Comparison of ENCODE assay signal across 9 cellular contexts in the genomic region with DNA sequence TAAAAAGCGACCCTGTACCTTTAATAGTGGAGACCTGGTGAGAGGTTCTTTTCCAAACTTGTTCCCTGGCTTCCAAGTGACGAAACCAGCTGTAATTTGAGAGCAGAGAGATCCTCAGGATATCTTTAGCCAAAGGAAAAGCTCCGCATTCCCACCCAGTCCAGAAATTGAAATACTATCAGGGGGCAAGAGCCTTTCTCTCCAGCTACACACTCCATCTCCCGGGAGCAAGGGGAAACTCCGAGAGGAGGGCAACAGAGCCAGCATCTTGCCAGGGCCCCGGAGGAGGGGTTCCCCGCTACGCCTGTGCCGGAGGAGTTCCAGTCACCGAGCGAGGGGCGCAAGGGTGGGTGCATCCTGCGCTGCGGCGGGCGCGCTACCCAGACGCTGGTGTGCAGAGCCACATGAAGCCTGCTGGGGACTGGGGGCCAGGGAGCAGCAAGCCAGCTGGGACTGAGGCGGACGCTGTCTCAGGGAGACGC. TPM values are rescaled to one million over a fixed set of nuclear protein-coding genes. Genes with fewer than 3 reads are reported as not detected.
DNase-seq lines count a peak whose midpoint lies in the region; ATAC-seq and TF ChIP-seq lines count a peak whose summit lies in the region.
"Had no signal": no experiment of that assay in that cellular context is flagged by ENCODE, and none has a peak within 500 bp of the region (broad histone marks: within the 10 kb centered on the region; RNA-seq: fewer than 3 reads in every experiment).

A gene (plus strand): TSS at position 148 of the 482 bp plus-strand sequence. CDS start 415 bp downstream, outside the sequence.

- TF ChIP-seq CTCF in AG04449 (IDR thresholded peaks at IDR 0.05; ENCODE audit: insufficient read depth, low read length, missing control alignments) (no peak), foreskin fibroblast (IDR thresholded peaks at IDR 0.05; ENCODE audit: low read depth, low read length) (peak; percentile 6), neural progenitor cell (IDR thresholded peaks at IDR 0.05) (no peak)

- no peak within 1 kb of the TSS for H3K9ac ChIP-seq in neural progenitor cell
- H3K9ac ChIP-seq: SK-N-SH had no signal

- no peaks in the 10 kb centered on the region for H4K20me1 ChIP-seq in neural progenitor cell (ENCODE audit: low read depth)

- H3K27me3 Mint-ChIP-seq in neural progenitor cell (ENCODE audit: insufficient read depth, low read depth): peaks cover 7% of the 10 kb centered on the region

- H3K27me3 ChIP-seq in SJCRH30: peaks cover 11% of the 10 kb centered on the region; the same call in 1 of the 2 replicates
- peaks cover 26% of the 10 kb centered on the region for H3K27me3 ChIP-seq in neural progenitor cell

- peaks cover 6% of the 10 kb centered on the region for H3K4me1 Mint-ChIP-seq in neural progenitor cell

- H3F3A ChIP-seq in neural progenitor cell (ENCODE audit: low read depth): no peaks in the 10 kb centered on the region

- POLR2A ChIA-PET in AG04449 (lab: Yijun Ruan, JAX): interaction anchor here (0.5 to 2.0 kb wide), 9 partner anchors 9 to 223 kb away, joined by 3 to 9 read pairs (median 3); no protein-coding TSS in a partner anchor

- H3K27ac Mint-ChIP-seq in neural progenitor cell: peak within 1 kb of the TSS; percentile 21

- peak within 1 kb of the TSS; percentile 78 for H2AFZ ChIP-seq in neural progenitor cell (replicated peaks)

- H3K4me2 ChIP-seq in neural progenitor cell: peak within 1 kb of the TSS; percentile 69

- peak within 1 kb of the TSS; percentile 31 for H3K4me3 Mint-ChIP-seq in neural progenitor cell

- H3K4me3 ChIP-seq in AG04449 (ENCODE audit: low read depth, low read length) (peak within 1 kb of the TSS; percentile 77), SJCRH30 (peak within 1 kb of the TSS; percentile 49), foreskin fibroblast (ENCODE audit: low read depth in 1 of 2, low read length in 2 of 2) (peak within 1 kb of the TSS; percentile 76 to 80), neural progenitor cell (peak within 1 kb of the TSS; percentile 43)

- CTCF ChIA-PET in AG04449 (lab: Yijun Ruan, JAX): interaction anchor here (0.7 to 2.2 kb wide), 8 partner anchors 9 to 240 kb away, joined by 3 to 6 read pairs (median 3); no protein-coding TSS in a partner anchor

- no peaks in the 10 kb centered on the region for H3K36me3 ChIP-seq in SJCRH30
- H3K36me3 ChIP-seq in neural progenitor cell: no peaks in the 10 kb centered on the region

- H3K4me1 ChIP-seq in SJCRH30: 0 out of 2 replicates have a peak, but pooled peaks cover 3% of the 10 kb centered on the region
- peaks cover 8% of the 10 kb centered on the region for H3K4me1 ChIP-seq in neural progenitor cell

- no peaks in the 10 kb centered on the region for H3K9me3 Mint-ChIP-seq in neural progenitor cell

- no peaks in the 10 kb centered on the region for H3K9me3 ChIP-seq in SJCRH30 (replicated peaks)
- H3K9me3 ChIP-seq in neural progenitor cell (ENCODE audit: low read depth): no peaks in the 10 kb centered on the region
- H3K9me3 ChIP-seq: SK-N-SH had no signal

- H3K79me2 ChIP-seq in neural progenitor cell (ENCODE audit: low read depth): no peaks in the 10 kb centered on the region

- ATAC-seq in HG03159 (IDR thresholded peaks at IDR 0.05; ENCODE audit: unreplicated experiment) (no peak), GM18870 (IDR thresholded peaks at IDR 0.05; ENCODE audit: unreplicated experiment) (no peak)

- DNase-seq in AG04449 (ENCODE audit: low read depth, low spot score) (no peak), SJCRH30 (peak; percentile 41 to 74), foreskin fibroblast (peak in 1 of 2 donors; percentile 85), neural progenitor cell (ENCODE audit: low spot score) (peak; percentile 35)
- DNase-seq in activated CD4-positive, alpha-beta T cell treated with anti-CD3 and anti-CD28 coated beads, Interleukin-2, amount 50 U/mL, for 4 hours: no peak
- DNase-seq in stimulated activated CD8-positive, alpha-beta memory T cell treated with anti-CD3 and anti-CD28 coated beads, Interleukin-4, amount 100 ng/mL, for 48 hours: no peak
- DNase-seq: SK-N-SH had no signal

- no peaks in the 10 kb centered on the region for H3K36me3 Mint-ChIP-seq in neural progenitor cell

- H3K27ac ChIP-seq in SJCRH30 (no peak within 1 kb of the TSS), neural progenitor cell (no peak within 1 kb of the TSS)

RNA-seq across cellular contexts. Expression of the gene that starts here (rescaled TPM):
- 0.15 and 0.36 TPM in 2 replicates for total RNA-seq in SJCRH30 (2014; rRNA removed; shearing (Covaris generic))
- 0.09 TPM in 1 of 2 replicates, not detected in the other for total RNA-seq in neural progenitor cell (ENCODE audit: low replicate concordance)

Comparison
In these comparisons a context has a peak if more than half of its experiments do, and no peak if none do; other contexts are left out.
1. Peak in DNase-seq and H3K4me3 ChIP-seq in SJCRH30; RNA of the gene not detected or under 1 TPM.
2. Peak in DNase-seq, H3K4me3 ChIP-seq and H3K4me2 ChIP-seq in neural progenitor cell; RNA of the gene not detected or under 1 TPM.